9 cellular contexts compared by ENCODE assay signal in genomic region chr19:51948979-51949378, GRCh38. TPM values are rescaled to one million over a fixed set of nuclear protein-coding genes. Genes with fewer than 3 reads are reported as not detected.
DNase-seq lines count a peak whose midpoint lies in the region; ATAC-seq and TF ChIP-seq lines count a peak whose summit lies in the region.
"Had no signal": no experiment of that assay in that cellular context is flagged by ENCODE, and none has a peak within 500 bp of the region (broad histone marks: within the 10 kb centered on the region; RNA-seq: fewer than 3 reads in every experiment).

No MANE protein-coding gene starts in this region.

- DNase-seq in SK-N-DZ (ENCODE audit: low spot score) (peak; percentile 1), fibroblast of the aortic adventitia (ENCODE audit: low read depth) (peak; percentile 4), MCF 10A (ENCODE audit: unreplicated experiment) (no peak)
- no peak for DNase-seq in stimulated activated naive B cell treated with anti-CD40 and anti-IgM and Interleukin-4, amounts not matched to agents 10 μg/mL and 1 μg/mL and 100 μg/mL, for 72 hours
- DNase-seq: activated CD4-positive, alpha-beta memory T cell treated with anti-CD3 and anti-CD28 coated beads for 36 hours; GDM1; SJCRH30 had no signal

- peaks cover 44 to 51% of the 10 kb centered on the region in 2 donors for H3K36me3 Mint-ChIP-seq in stimulated activated naive B cell treated with anti-CD40 and anti-IgM and Interleukin-4, amounts not matched to agents 10 μg/mL and 1 μg/mL and 100 μg/mL, for 72 hours
- peaks cover 14% of the 10 kb centered on the region for H3K36me3 Mint-ChIP-seq in MCF 10A (ENCODE audit: insufficient read depth, unreplicated experiment)

- H3K4me3 ChIP-seq in fibroblast of the aortic adventitia (ENCODE audit: low read depth, low read length): peak overlapping the region; percentile 25
- H3K4me3 ChIP-seq: SJCRH30 had no signal

- POLR2A ChIA-PET in MCF 10A (lab: Yijun Ruan, JAX): no interaction called here

- H3K4me3 Mint-ChIP-seq in stimulated activated naive B cell treated with anti-CD40 and anti-IgM and Interleukin-4, amounts not matched to agents 10 μg/mL and 1 μg/mL and 100 μg/mL, for 72 hours: peak overlapping the region; percentile 15 to 41
- H3K4me3 Mint-ChIP-seq in MCF 10A (ENCODE audit: unreplicated experiment): no peak overlapping the region
- H3K4me3 Mint-ChIP-seq: activated CD4-positive, alpha-beta memory T cell treated with anti-CD3 and anti-CD28 coated beads for 36 hours had no signal

- no peaks in the 10 kb centered on the region for H3K4me1 Mint-ChIP-seq in stimulated activated naive B cell treated with anti-CD40 and anti-IgM and Interleukin-4, amounts not matched to agents 10 μg/mL and 1 μg/mL and 100 μg/mL, for 72 hours
- no peaks in the 10 kb centered on the region for H3K4me1 Mint-ChIP-seq in MCF 10A (ENCODE audit: insufficient read depth, unreplicated experiment)

- peaks cover 47 to 50% of the 10 kb centered on the region in 2 donors for H3K9me3 Mint-ChIP-seq in stimulated activated naive B cell treated with anti-CD40 and anti-IgM and Interleukin-4, amounts not matched to agents 10 μg/mL and 1 μg/mL and 100 μg/mL, for 72 hours
- peaks cover 47% of the 10 kb centered on the region for H3K9me3 Mint-ChIP-seq in MCF 10A (ENCODE audit: unreplicated experiment)

- intact Hi-C loops in MCF 10A (cut with micrococcal nuclease): no loop called here

- no TSS peak for BruUV-seq in MCF 10A (replicated peaks; lab: Mats Ljungman, UMichigan)

- TF ChIP-seq CTCF in fibroblast of the aortic adventitia (IDR thresholded peaks at IDR 0.05; ENCODE audit: insufficient read depth, low read length) (no peak), MCF 10A (IDR thresholded peaks at IDR 0.05; ENCODE audit: unreplicated experiment) (no peak)

- no peaks in the 10 kb centered on the region for H3K27me3 Mint-ChIP-seq in stimulated activated naive B cell treated with anti-CD40 and anti-IgM and Interleukin-4, amounts not matched to agents 10 μg/mL and 1 μg/mL and 100 μg/mL, for 72 hours
- no peaks in the 10 kb centered on the region for H3K27me3 Mint-ChIP-seq in MCF 10A (ENCODE audit: insufficient read depth, unreplicated experiment)
- H3K27me3 Mint-ChIP-seq: activated CD4-positive, alpha-beta memory T cell treated with anti-CD3 and anti-CD28 coated beads for 36 hours had no signal

- H3K27ac Mint-ChIP-seq in stimulated activated naive B cell treated with anti-CD40 and anti-IgM and Interleukin-4, amounts not matched to agents 10 μg/mL and 1 μg/mL and 100 μg/mL, for 72 hours: no peak overlapping the region
- no peak overlapping the region for H3K27ac Mint-ChIP-seq in MCF 10A (ENCODE audit: low read depth, unreplicated experiment)
- H3K27ac Mint-ChIP-seq: activated CD4-positive, alpha-beta memory T cell treated with anti-CD3 and anti-CD28 coated beads for 36 hours had no signal

- CTCF ChIA-PET in MCF 10A (lab: Yijun Ruan, JAX): interaction anchor here (0.6 kb wide), 1 partner anchor 250 kb away, joined by 5 read pairs; no protein-coding TSS in a partner anchor

- ATAC-seq in stimulated activated naive B cell treated with anti-CD40 and anti-IgM and Interleukin-4, amounts not matched to agents 10 μg/mL and 1 μg/mL and 100 μg/mL, for 72 hours (replicated peaks): no peak
- no peak for ATAC-seq in HG02884 (IDR thresholded peaks at IDR 0.05; ENCODE audit: unreplicated experiment)
- no peak for ATAC-seq in GM21367 (IDR thresholded peaks at IDR 0.05; ENCODE audit: unreplicated experiment)

RNA-seq across cellular contexts. Expression of gene ZNF613, which starts 21.7 kb away (rescaled TPM):
- 2.6 and 3.8 TPM in 2 replicates for polyA plus RNA-seq in SK-N-DZ (2014; cell fraction: cytosol; rRNA removed)
- 1.9 and 8.3 TPM in 2 replicates for polyA plus RNA-seq in SK-N-DZ (2014; cell fraction: nucleus; rRNA removed)
- total RNA-seq in fibroblast of the aortic adventitia (ENCODE audit: low replicate concordance) (0.16 and 7.8 TPM in 2 replicates), MCF 10A (2022) (4.9 and 7.7 TPM in 2 replicates)

RNA-seq across cellular contexts. Expression of gene ZNF350, which starts 37.7 kb away (rescaled TPM):
- 2.4 and 6.7 TPM in 2 replicates for polyA plus RNA-seq in SK-N-DZ (2014; cell fraction: cytosol; rRNA removed)
- 2.7 and 6.4 TPM in 2 replicates for polyA plus RNA-seq in SK-N-DZ (2014; cell fraction: nucleus; rRNA removed)
- total RNA-seq in fibroblast of the aortic adventitia (ENCODE audit: low replicate concordance) (9.1 and 14.6 TPM in 2 replicates), MCF 10A (2022) (7.0 and 8.9 TPM in 2 replicates)

RNA-seq across cellular contexts. Expression of gene ZNF649, which starts 44.2 kb away (rescaled TPM):
- polyA plus RNA-seq in SK-N-DZ (2014; cell fraction: cytosol; rRNA removed): 4.2 and 7.7 TPM in 2 replicates
- 3.5 and 4.6 TPM in 2 replicates for polyA plus RNA-seq in SK-N-DZ (2014; cell fraction: nucleus; rRNA removed)
- 8.0 and 9.9 TPM in 2 replicates for total RNA-seq in fibroblast of the aortic adventitia (ENCODE audit: low replicate concordance)
- total RNA-seq in MCF 10A (2022): 9.5 and 14.5 TPM in 2 replicates

RNA-seq across cellular contexts. Expression of gene ZNF615, which starts 59.0 kb away (rescaled TPM):
- 1.5 and 2.1 TPM in 2 replicates for polyA plus RNA-seq in SK-N-DZ (2014; cell fraction: cytosol; rRNA removed)
- 1.3 and 4.3 TPM in 2 replicates for polyA plus RNA-seq in SK-N-DZ (2014; cell fraction: nucleus; rRNA removed)
- total RNA-seq in fibroblast of the aortic adventitia (ENCODE audit: low replicate concordance) (8.8 and 10.8 TPM in 2 replicates), MCF 10A (2022) (7.3 and 9.0 TPM in 2 replicates)

Comparison
In these comparisons a context has a peak if more than half of its experiments do, and no peak if none do; other contexts are left out.
1. DNase-seq: peak in SK-N-DZ (single experiment) and fibroblast of the aortic adventitia (single experiment); none in stimulated activated naive B cell treated with anti-CD40 and anti-IgM and Interleukin-4, amounts not matched to agents 10 μg/mL and 1 μg/mL and 100 μg/mL, for 72 hours (single experiment) and MCF 10A (single experiment).